In the genomic region with DNA sequence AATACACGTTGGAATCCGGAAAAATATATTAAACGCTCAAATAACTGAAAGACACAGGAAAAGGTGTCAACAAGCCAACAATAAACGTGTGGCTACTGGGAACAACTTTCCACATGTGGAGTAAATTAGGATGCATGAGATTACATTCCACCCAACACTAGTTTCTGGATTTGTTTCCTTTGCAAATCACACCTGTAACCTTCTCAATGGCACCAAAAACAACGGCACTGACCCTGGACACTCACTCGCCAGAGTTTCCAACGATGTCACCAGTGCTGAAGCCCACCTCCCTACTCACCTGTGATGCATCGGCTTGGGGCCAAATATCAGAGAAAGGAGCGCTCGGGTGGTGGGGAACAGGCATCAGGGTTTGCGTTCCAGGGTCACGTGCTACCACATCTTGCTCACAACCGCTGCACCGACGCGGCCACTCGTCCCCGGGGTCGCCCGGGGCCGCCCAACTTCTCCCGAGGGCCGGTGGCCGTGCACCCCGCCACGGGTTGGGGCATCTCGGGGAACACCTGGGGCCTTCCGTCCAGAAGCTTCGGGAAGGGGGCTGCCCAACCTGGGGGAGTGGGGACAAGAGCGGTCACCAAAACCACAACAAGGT, we compare ENCODE assay signal across 1 cellular context.
TF ChIP-seq lines count a peak whose summit lies in the region.

No MANE protein-coding gene starts in this region.

TF ChIP-seq in K562, 482 proteins besides CTCF, POLR2A, EP300 and RAD21 (continues in another document):
- TF ChIP-seq E4F1 (CRISPR knock-in tag; IDR thresholded peaks at IDR 0.05; ENCODE audit: borderline replicate concordance) (no peak), TAF15 (IDR thresholded peaks at IDR 0.05; ENCODE audit: low read depth, low read length) (no peak), SAFB2 (IDR thresholded peaks at IDR 0.05; ENCODE audit: borderline replicate concordance, low read depth, low read length, severe bottlenecking) (no peak), MIER1 (IDR thresholded peaks at IDR 0.05; ENCODE audit: low read depth) (no peak), ZNF445 (CRISPR knock-in tag; IDR thresholded peaks at IDR 0.05; ENCODE audit: low read depth) (no peak), CBX3 (IDR thresholded peaks at IDR 0.05; ENCODE audit: borderline replicate concordance in 1 of 2, low read length in 2 of 2) (no peak), ATF4 (CRISPR knock-in tag; IDR thresholded peaks at IDR 0.05) (no peak), ZBTB7A (IDR thresholded peaks at IDR 0.05; ENCODE audit: borderline replicate concordance, control insufficient read depth, low read depth, low read length) (peak; percentile 7; the same call in 1 of the 2 replicates), XRCC4 (IDR thresholded peaks at IDR 0.05; ENCODE audit: extremely low read depth, insufficient read depth, insufficient read length) (no peak), THAP7 (CRISPR knock-in tag; IDR thresholded peaks at IDR 0.05) (no peak), NFRKB (IDR thresholded peaks at IDR 0.05; ENCODE audit: low read depth) (no peak), SMAD2 (IDR thresholded peaks at IDR 0.05; ENCODE audit: low read depth, low read length) (no peak), ZNF408 (CRISPR knock-in tag; IDR thresholded peaks at IDR 0.05; ENCODE audit: low read depth) (no peak), NR3C1 (CRISPR knock-in tag; IDR thresholded peaks at IDR 0.05) (no peak), EP400 (IDR thresholded peaks at IDR 0.05) (no peak), CREM (IDR thresholded peaks at IDR 0.05; ENCODE audit: low read depth) (no peak), MAFG (tag; conservative IDR thresholded peaks at IDR 0.05) (no peak), SMC3 (conservative IDR thresholded peaks at IDR 0.05; ENCODE audit: insufficient read depth, low read depth, low read length) (no peak), SAP30 (IDR thresholded peaks at IDR 0.05; ENCODE audit: borderline replicate concordance, insufficient read depth, low read depth, low read length, poor library complexity, severe bottlenecking) (no peak), GATAD2A (IDR thresholded peaks at IDR 0.05) (no peak), ZNF444 (CRISPR knock-in tag; IDR thresholded peaks at IDR 0.05) (no peak), ZNF121 (CRISPR knock-in tag; conservative IDR thresholded peaks at IDR 0.05) (no peak), ZNF253 (CRISPR knock-in tag; conservative IDR thresholded peaks at IDR 0.05) (no peak), WHSC1 (IDR thresholded peaks at IDR 0.05; ENCODE audit: low read length) (no peak), MITF (IDR thresholded peaks at IDR 0.05) (no peak), CEBPB (tag; IDR thresholded peaks at IDR 0.05) (no peak), ZMIZ1 (IDR thresholded peaks at IDR 0.05; ENCODE audit: low read depth in 2 of 2, low read length in 2 of 2) (no peak), ZNF280B (CRISPR knock-in tag; IDR thresholded peaks at IDR 0.05) (no peak), CHD1 (IDR thresholded peaks at IDR 0.05; ENCODE audit: low read length) (peak; percentile 32), RAD51 (IDR thresholded peaks at IDR 0.05; ENCODE audit: borderline replicate concordance, low read depth) (peak; percentile 72)
- TF ChIP-seq, protein P1, sequence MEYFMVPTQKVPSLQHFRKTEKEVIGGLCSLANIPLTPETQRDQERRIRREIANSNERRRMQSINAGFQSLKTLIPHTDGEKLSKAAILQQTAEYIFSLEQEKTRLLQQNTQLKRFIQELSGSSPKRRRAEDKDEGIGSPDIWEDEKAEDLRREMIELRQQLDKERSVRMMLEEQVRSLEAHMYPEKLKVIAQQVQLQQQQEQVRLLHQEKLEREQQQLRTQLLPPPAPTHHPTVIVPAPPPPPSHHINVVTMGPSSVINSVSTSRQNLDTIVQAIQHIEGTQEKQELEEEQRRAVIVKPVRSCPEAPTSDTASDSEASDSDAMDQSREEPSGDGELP (CRISPR knock-in tag; IDR thresholded peaks at IDR 0.05; ENCODE audit: borderline replicate concordance) = 0 out of 2 replicates have a peak, but pooled peaks have one; percentile 8
- TF ChIP-seq, protein P2, sequence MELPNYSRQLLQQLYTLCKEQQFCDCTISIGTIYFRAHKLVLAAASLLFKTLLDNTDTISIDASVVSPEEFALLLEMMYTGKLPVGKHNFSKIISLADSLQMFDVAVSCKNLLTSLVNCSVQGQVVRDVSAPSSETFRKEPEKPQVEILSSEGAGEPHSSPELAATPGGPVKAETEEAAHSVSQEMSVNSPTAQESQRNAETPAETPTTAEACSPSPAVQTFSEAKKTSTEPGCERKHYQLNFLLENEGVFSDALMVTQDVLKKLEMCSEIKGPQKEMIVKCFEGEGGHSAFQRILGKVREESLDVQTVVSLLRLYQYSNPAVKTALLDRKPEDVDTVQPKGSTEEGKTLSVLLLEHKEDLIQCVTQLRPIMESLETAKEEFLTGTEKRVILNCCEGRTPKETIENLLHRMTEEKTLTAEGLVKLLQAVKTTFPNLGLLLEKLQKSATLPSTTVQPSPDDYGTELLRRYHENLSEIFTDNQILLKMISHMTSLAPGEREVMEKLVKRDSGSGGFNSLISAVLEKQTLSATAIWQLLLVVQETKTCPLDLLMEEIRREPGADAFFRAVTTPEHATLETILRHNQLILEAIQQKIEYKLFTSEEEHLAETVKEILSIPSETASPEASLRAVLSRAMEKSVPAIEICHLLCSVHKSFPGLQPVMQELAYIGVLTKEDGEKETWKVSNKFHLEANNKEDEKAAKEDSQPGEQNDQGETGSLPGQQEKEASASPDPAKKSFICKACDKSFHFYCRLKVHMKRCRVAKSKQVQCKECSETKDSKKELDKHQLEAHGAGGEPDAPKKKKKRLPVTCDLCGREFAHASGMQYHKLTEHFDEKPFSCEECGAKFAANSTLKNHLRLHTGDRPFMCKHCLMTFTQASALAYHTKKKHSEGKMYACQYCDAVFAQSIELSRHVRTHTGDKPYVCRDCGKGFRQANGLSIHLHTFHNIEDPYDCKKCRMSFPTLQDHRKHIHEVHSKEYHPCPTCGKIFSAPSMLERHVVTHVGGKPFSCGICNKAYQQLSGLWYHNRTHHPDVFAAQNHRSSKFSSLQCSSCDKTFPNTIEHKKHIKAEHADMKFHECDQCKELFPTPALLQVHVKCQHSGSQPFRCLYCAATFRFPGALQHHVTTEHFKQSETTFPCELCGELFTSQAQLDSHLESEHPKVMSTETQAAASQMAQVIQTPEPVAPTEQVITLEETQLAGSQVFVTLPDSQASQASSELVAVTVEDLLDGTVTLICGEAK (IDR thresholded peaks at IDR 0.05) = no peak
- TF ChIP-seq, protein P2 (CRISPR knock-in tag; IDR thresholded peaks at IDR 0.05) = no peak
